8 cellular contexts compared by ENCODE assay signal in the genomic region with DNA sequence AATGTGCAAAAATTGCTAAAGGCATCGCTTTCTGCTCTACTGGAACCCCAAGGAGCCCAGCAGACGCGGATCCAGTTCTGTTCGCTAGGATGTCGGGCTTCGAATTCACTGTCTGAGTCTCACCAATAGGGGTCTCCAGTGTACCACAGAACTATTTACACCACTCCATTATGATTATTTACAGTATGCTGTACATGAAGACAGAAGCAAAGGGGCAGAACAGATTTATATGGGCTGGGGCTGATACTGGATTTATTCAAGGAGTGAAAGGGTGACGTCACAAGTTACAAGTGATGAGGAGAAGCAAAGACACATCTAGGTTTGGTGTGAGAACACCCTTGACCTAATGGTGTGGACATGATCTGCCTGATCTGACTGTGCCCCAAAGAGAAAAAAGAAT.
DNase-seq lines count a peak whose midpoint lies in the region; ATAC-seq, FAIRE-seq and TF ChIP-seq lines count a peak whose summit lies in the region.

No MANE protein-coding gene starts in this region.

- peak; percentile 81 for ATAC-seq in HG02885 (IDR thresholded peaks at IDR 0.05; ENCODE audit: poor library complexity, unreplicated experiment)

- H3K4me3 Mint-ChIP-seq in activated naive CD4-positive, alpha-beta T cell treated with anti-CD3 and anti-CD28 coated beads, Interleukin-2, amount 10 ng/mL, durations not matched to agents 7 days and 5 days = no peak overlapping the region
- no peak overlapping the region for H3K4me3 Mint-ChIP-seq in osteocyte (ENCODE audit: unreplicated experiment)

- H3K4me3 ChIP-seq in foreskin fibroblast (ENCODE audit: low read depth in 1 of 2, low read length in 2 of 2) = no peak overlapping the region

- H3K9me3 Mint-ChIP-seq in activated naive CD4-positive, alpha-beta T cell treated with anti-CD3 and anti-CD28 coated beads, Interleukin-2, amount 10 ng/mL, durations not matched to agents 7 days and 5 days = no peaks in the 10 kb centered on the region
- H3K9me3 Mint-ChIP-seq in osteocyte (ENCODE audit: unreplicated experiment) = no peaks in the 10 kb centered on the region

- peak; percentile 76 for TF ChIP-seq CTCF in foreskin fibroblast (IDR thresholded peaks at IDR 0.05; ENCODE audit: low read depth, low read length)
- TF ChIP-seq CTCF in osteocyte (IDR thresholded peaks at IDR 0.05) = peak; percentile 82

- no peaks in the 10 kb centered on the region for H3K4me1 Mint-ChIP-seq in activated naive CD4-positive, alpha-beta T cell treated with anti-CD3 and anti-CD28 coated beads, Interleukin-2, amount 10 ng/mL, durations not matched to agents 7 days and 5 days
- H3K4me1 Mint-ChIP-seq in osteocyte (ENCODE audit: unreplicated experiment) = no peaks in the 10 kb centered on the region

- H3K36me3 Mint-ChIP-seq in activated naive CD4-positive, alpha-beta T cell treated with anti-CD3 and anti-CD28 coated beads, Interleukin-2, amount 10 ng/mL, durations not matched to agents 7 days and 5 days = no peaks in the 10 kb centered on the region
- H3K36me3 Mint-ChIP-seq in osteocyte (ENCODE audit: unreplicated experiment) = no peaks in the 10 kb centered on the region

- CTCF ChIA-PET in activated naive CD4-positive, alpha-beta T cell treated with anti-CD3 and anti-CD28 coated beads, Interleukin-2, amount 10 ng/mL, durations not matched to agents 7 days and 5 days (lab: Charles Lee) = interaction anchor here (1.1 to 1.5 kb wide), 2 partner anchors 731 to 760 kb away, joined by 3 to 5 read pairs; no protein-coding TSS in a partner anchor

- peak; percentile 77 for FAIRE-seq in TTC549 (lab: Jason Lieb, UNC)

- no peak overlapping the region for H3K27ac Mint-ChIP-seq in activated naive CD4-positive, alpha-beta T cell treated with anti-CD3 and anti-CD28 coated beads, Interleukin-2, amount 10 ng/mL, durations not matched to agents 7 days and 5 days
- H3K27ac Mint-ChIP-seq in osteocyte (ENCODE audit: unreplicated experiment) = no peak overlapping the region

- peak; percentile 35 for DNase-seq in activated naive CD4-positive, alpha-beta T cell treated with anti-CD3 and anti-CD28 coated beads, Interleukin-2, amount 10 ng/mL, durations not matched to agents 7 days and 5 days
- no peak for DNase-seq in activated naive CD4-positive, alpha-beta T cell treated with Interleukin-2 at 50 U/mL for 16 hours
- peak; percentile 44 for DNase-seq in NCI-H2029 (lab: John Stamatoyannopoulos, UW)
- peak; percentile 32 to 76 for DNase-seq in foreskin fibroblast
- DNase-seq in osteocyte (ENCODE audit: extremely low spot score, unreplicated experiment) = no peak
- no peak for DNase-seq in stimulated activated naive CD4-positive, alpha-beta T cell treated with Interleukin-2 at 50 U/mL for 16 hours (lab: John Stamatoyannopoulos, UW)

- H3K27me3 Mint-ChIP-seq in activated naive CD4-positive, alpha-beta T cell treated with anti-CD3 and anti-CD28 coated beads, Interleukin-2, amount 10 ng/mL, durations not matched to agents 7 days and 5 days = peaks cover 13% of the 10 kb centered on the region
- H3K27me3 Mint-ChIP-seq in osteocyte (ENCODE audit: unreplicated experiment) = peaks cover 39% of the 10 kb centered on the region

Comparison
In these comparisons a context has a peak if more than half of its experiments do, and no peak if none do; other contexts are left out.
1. DNase-seq: peak in activated naive CD4-positive, alpha-beta T cell treated with anti-CD3 and anti-CD28 coated beads, Interleukin-2, amount 10 ng/mL, durations not matched to agents 7 days and 5 days (single experiment), NCI-H2029 (single experiment) and foreskin fibroblast (2 of 2); none in activated naive CD4-positive, alpha-beta T cell treated with Interleukin-2 at 50 U/mL for 16 hours (single experiment), osteocyte (single experiment) and stimulated activated naive CD4-positive, alpha-beta T cell treated with Interleukin-2 at 50 U/mL for 16 hours (single experiment).